Comparison of ENCODE assay signal across 33 cellular contexts in the genomic region with DNA sequence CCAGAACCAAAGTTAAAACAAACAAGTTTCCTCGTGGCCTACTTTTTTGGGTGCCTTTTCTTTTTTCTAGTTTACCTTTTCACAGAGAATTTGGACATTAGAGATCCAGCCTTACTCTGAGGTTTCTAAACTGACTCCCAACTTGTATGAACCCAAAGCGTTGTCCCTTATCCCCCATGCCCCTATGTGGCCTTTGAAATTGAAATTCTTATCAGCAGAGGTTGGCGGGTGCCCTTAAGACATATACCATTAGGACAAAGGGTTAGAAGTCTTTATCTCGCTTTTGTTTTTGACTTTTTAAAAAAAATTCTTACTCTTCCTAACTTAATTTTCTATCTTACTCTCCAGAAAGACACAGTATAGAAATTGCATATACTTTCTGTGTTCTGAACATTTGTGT.
DNase-seq lines count a peak whose midpoint lies in the region; ATAC-seq and TF ChIP-seq lines count a peak whose summit lies in the region.
"Had no signal": no experiment of that assay in that cellular context is flagged by ENCODE, and none has a peak within 500 bp of the region (broad histone marks: within the 10 kb centered on the region; RNA-seq: fewer than 3 reads in every experiment).

No MANE protein-coding gene starts in this region.

- DNase-seq in endodermal cell: no peak
- DNase-seq in mesendoderm: no peak
- peak; percentile 67 to 90 for DNase-seq in trophoblast cell
- DNase-seq in RKO (ENCODE audit: low spot score): no peak
- DNase-seq in stimulated activated CD4-positive, alpha-beta T cell treated with anti-CD3 and anti-CD28 coated beads, Interleukin-15, amount 100 ng/mL, for 24 hours: no peak
- DNase-seq: 8988T; ACHN; AML-193; BE2C; C1 segment of cervical spinal cord; Caco-2; Calu3; CD4-positive, alpha-beta memory T cell; CD4-positive, alpha-beta T cell; CD4-positive, CD25-positive, alpha-beta regulatory T cell; CD8-positive, alpha-beta memory T cell; CD8-positive, alpha-beta T cell; COR-L47; DMS 273 treated with DMSO at 0.1 percent for 48 hours; DMS153; DMS53; DMS79; DMS79 treated with DMSO at 0.1 percent for 48 hours; DND-41; EL had no signal

- peaks cover 2% of the 10 kb centered on the region for H3K36me3 Mint-ChIP-seq in endodermal cell (ENCODE audit: low read depth)
- H3K36me3 Mint-ChIP-seq: CD14-positive monocyte; CD4-positive, alpha-beta memory T cell; CD4-positive, CD25-positive, alpha-beta regulatory T cell; CD8-positive, alpha-beta memory T cell; CD8-positive, alpha-beta T cell had no signal

- H3K14ac ChIP-seq in trophoblast cell (ENCODE audit: low read length): no peak overlapping the region

- H3K18ac ChIP-seq in mesendoderm (ENCODE audit: low read length) (no peak overlapping the region), trophoblast cell (ENCODE audit: low read length) (no peak overlapping the region)

- H3K4me3 ChIP-seq in endodermal cell (ENCODE audit: low read length) (peak overlapping the region; percentile 69), mesendoderm (ENCODE audit: low read length) (no peak overlapping the region), trophoblast cell (ENCODE audit: low read depth, low read length) (no peak overlapping the region)
- H3K4me3 ChIP-seq: A549; BLaER1; BLaER1 treated with 17β-estradiol and CSF1 and Interleukin-3, amounts not matched to agents 10 nM and 100 nM had no signal

- H4K91ac ChIP-seq in trophoblast cell (ENCODE audit: low read depth, low read length): no peak overlapping the region

- H3K27ac ChIP-seq in endodermal cell (ENCODE audit: low read depth, low read length) (no peak overlapping the region), mesendoderm (ENCODE audit: low read depth, low read length) (no peak overlapping the region), trophoblast cell (ENCODE audit: low read depth, low read length) (no peak overlapping the region)
- H3K27ac ChIP-seq: 22Rv1; A549; BLaER1; BLaER1 treated with 17β-estradiol and CSF1 and Interleukin-3, amounts not matched to agents 10 nM and 100 nM; C4-2B had no signal

- no peak overlapping the region for H3K56ac ChIP-seq in mesendoderm (ENCODE audit: low read length)

- no peak overlapping the region for H2BK5ac ChIP-seq in mesendoderm (ENCODE audit: low read length)
- no peak overlapping the region for H2BK5ac ChIP-seq in trophoblast cell (ENCODE audit: low read depth, low read length, poor library complexity)

- H3K79me2 ChIP-seq in mesendoderm (ENCODE audit: control insufficient read depth, insufficient read depth, low read length) (no peaks in the 10 kb centered on the region), trophoblast cell (ENCODE audit: control insufficient read depth, insufficient read depth, low read length, poor library complexity) (no peaks in the 10 kb centered on the region)

- no peak overlapping the region for H3K23ac ChIP-seq in mesendoderm (ENCODE audit: low read length)
- H3K23ac ChIP-seq in trophoblast cell (ENCODE audit: low read length): no peak overlapping the region

- H3K27me3 Mint-ChIP-seq in endodermal cell (ENCODE audit: insufficient read depth): no peaks in the 10 kb centered on the region
- H3K27me3 Mint-ChIP-seq: B cell had no signal

- H2BK15ac ChIP-seq in mesendoderm (replicated peaks; ENCODE audit: low read depth): no peak overlapping the region

- H3K4ac ChIP-seq in mesendoderm (ENCODE audit: low read depth, low read length) (no peak overlapping the region), trophoblast cell (ENCODE audit: low read depth, low read length) (no peak overlapping the region)

- peak overlapping the region; percentile 74 for H3K27ac Mint-ChIP-seq in endodermal cell
- H3K27ac Mint-ChIP-seq: B cell; CD14-positive monocyte; CD4-positive, alpha-beta memory T cell; CD4-positive, alpha-beta T cell; CD4-positive, CD25-positive, alpha-beta regulatory T cell; CD8-positive, alpha-beta memory T cell; CD8-positive, alpha-beta T cell had no signal

- no peaks in the 10 kb centered on the region for H3K79me1 ChIP-seq in mesendoderm (ENCODE audit: low read length)
- peaks cover 10% of the 10 kb centered on the region for H3K79me1 ChIP-seq in trophoblast cell (ENCODE audit: low read length)

- H3K4me1 ChIP-seq in endodermal cell (ENCODE audit: control insufficient read depth, insufficient read depth, low read length): no peaks in the 10 kb centered on the region
- H3K4me1 ChIP-seq in mesendoderm (ENCODE audit: control insufficient read depth, low read depth, low read length): peaks cover 2% of the 10 kb centered on the region
- H3K4me1 ChIP-seq in trophoblast cell (ENCODE audit: control insufficient read depth in 1 of 2, insufficient read depth in 2 of 2, low read length in 2 of 2): peaks cover 2 to 5% of the 10 kb centered on the region in 2 experiments
- H3K4me1 ChIP-seq: A549, BE2C had no signal

- peaks cover 28% of the 10 kb centered on the region for H3K9me3 Mint-ChIP-seq in endodermal cell
- H3K9me3 Mint-ChIP-seq: CD4-positive, alpha-beta memory T cell; CD4-positive, alpha-beta T cell; CD8-positive, alpha-beta memory T cell; CD8-positive, alpha-beta T cell had no signal

- H3K4me2 ChIP-seq in mesendoderm (ENCODE audit: low read length): no peak overlapping the region
- H3K4me2 ChIP-seq in trophoblast cell (ENCODE audit: low read length): no peak overlapping the region
- H3K4me2 ChIP-seq: A549; BLaER1; BLaER1 treated with 17β-estradiol and CSF1 and Interleukin-3, amounts not matched to agents 10 nM and 100 nM had no signal

- H2AK5ac ChIP-seq in mesendoderm (ENCODE audit: low read length) (no peak overlapping the region), trophoblast cell (ENCODE audit: low read length) (no peak overlapping the region)

- WGBS in endodermal cell (ENCODE audit: insufficient coverage in 1 of 2, insufficient read length in 1 of 2), 2 experiments: 66 to 75% methylated on average over 3 to 4 of the region's 4 CpGs
- no CpG with 5 or more reads among the region's 4 CpGs for WGBS in mesendoderm (ENCODE audit: extremely low coverage, insufficient coverage, low lambda C conversion rate)
- WGBS in trophoblast cell (ENCODE audit: extremely low coverage, insufficient coverage, insufficient read length): no CpG with 5 or more reads among the region's 4 CpGs

- H4K5ac ChIP-seq in mesendoderm (ENCODE audit: low read length): no peak overlapping the region

- ATAC-seq in GM19023 (IDR thresholded peaks at IDR 0.05; ENCODE audit: unreplicated experiment): no peak
- ATAC-seq: A549; CD8-positive, alpha-beta T cell had no signal

- H4K8ac ChIP-seq in mesendoderm (ENCODE audit: low read depth, low read length) (peak overlapping the region; percentile 39), trophoblast cell (ENCODE audit: low read depth, low read length) (no peak overlapping the region)

- H3K27me3 ChIP-seq in endodermal cell (ENCODE audit: control insufficient read depth, insufficient read depth, low read length, poor library complexity, severe bottlenecking): no peaks in the 10 kb centered on the region
- no peaks in the 10 kb centered on the region for H3K27me3 ChIP-seq in mesendoderm (ENCODE audit: insufficient read depth, low read length, poor library complexity)
- H3K27me3 ChIP-seq in trophoblast cell (ENCODE audit: insufficient read depth, low read length): no peaks in the 10 kb centered on the region
- H3K27me3 ChIP-seq: BE2C; BLaER1; BLaER1 treated with 17β-estradiol and CSF1 and Interleukin-3, amounts not matched to agents 10 nM and 100 nM had no signal

- H2AFZ ChIP-seq in trophoblast cell (ENCODE audit: insufficient read depth, low read length, poor library complexity): no peak overlapping the region

- H3K9ac ChIP-seq in endodermal cell (ENCODE audit: extremely low read depth, low read length, poor library complexity, severe bottlenecking) (no peak overlapping the region), mesendoderm (ENCODE audit: low read length) (no peak overlapping the region), trophoblast cell (ENCODE audit: low read length) (no peak overlapping the region)
- H3K9ac ChIP-seq: BLaER1; BLaER1 treated with 17β-estradiol and CSF1 and Interleukin-3, amounts not matched to agents 10 nM and 100 nM had no signal

- TF ChIP-seq CTCF in endodermal cell (conservative IDR thresholded peaks at IDR 0.05): no peak

- H2BK12ac ChIP-seq in trophoblast cell (ENCODE audit: low read length): no peak overlapping the region

- H3K36me3 ChIP-seq in endodermal cell (ENCODE audit: control insufficient read depth, insufficient read depth, low read length) (no peaks in the 10 kb centered on the region), mesendoderm (ENCODE audit: control insufficient read depth, insufficient read depth, low read length) (no peaks in the 10 kb centered on the region), trophoblast cell (ENCODE audit: control insufficient read depth in 1 of 2, insufficient read depth in 2 of 2, low read length in 2 of 2) (no peaks in the 10 kb centered on the region)
- H3K36me3 ChIP-seq: BE2C; BLaER1; BLaER1 treated with 17β-estradiol and CSF1 and Interleukin-3, amounts not matched to agents 10 nM and 100 nM had no signal

- H3K9me3 ChIP-seq in endodermal cell (ENCODE audit: control insufficient read depth, low read length) (peaks cover 28% of the 10 kb centered on the region), trophoblast cell (ENCODE audit: insufficient read depth, low read depth, low read length) (no peaks in the 10 kb centered on the region)
- H3K9me3 ChIP-seq: A549; BE2C; BLaER1; BLaER1 treated with 17β-estradiol and CSF1 and Interleukin-3, amounts not matched to agents 10 nM and 100 nM; Caco-2 had no signal

- peaks cover 7% of the 10 kb centered on the region for H3K4me1 Mint-ChIP-seq in endodermal cell
- H3K4me1 Mint-ChIP-seq: CD4-positive, alpha-beta memory T cell; CD4-positive, CD25-positive, alpha-beta regulatory T cell; CD8-positive, alpha-beta memory T cell had no signal

- H4K12ac ChIP-seq in trophoblast cell (ENCODE audit: low read depth, low read length): no peak overlapping the region

- H3K4me3 Mint-ChIP-seq in endodermal cell: no peak overlapping the region
- H3K4me3 Mint-ChIP-seq: B cell; CD14-positive monocyte; CD4-positive, alpha-beta memory T cell; CD4-positive, alpha-beta T cell; CD4-positive, CD25-positive, alpha-beta regulatory T cell; CD8-positive, alpha-beta memory T cell; CD8-positive, alpha-beta T cell had no signal

- no peak overlapping the region for H2BK120ac ChIP-seq in mesendoderm (ENCODE audit: low read depth, low read length)
- no peak overlapping the region for H2BK120ac ChIP-seq in trophoblast cell (ENCODE audit: insufficient read depth, low read length, poor library complexity)

Comparison
In these comparisons a context has a peak if more than half of its experiments do, and no peak if none do; other contexts are left out.
1. DNase-seq: peak in trophoblast cell (2 of 2); none in endodermal cell (single experiment), mesendoderm (single experiment), RKO (single experiment) and stimulated activated CD4-positive, alpha-beta T cell treated with anti-CD3 and anti-CD28 coated beads, Interleukin-15, amount 100 ng/mL, for 24 hours (single experiment).